In genomic region chr19:796692-797527, GRCh38 we compare ENCODE assay signal across 1 cellular context.
TF ChIP-seq lines count a peak whose summit lies in the region.

TSS of gene PTBP1 (plus strand) at chr19:797452. CDS start at chr19:797498, 46 bp downstream.

TF ChIP-seq in HepG2, 621 proteins besides CTCF, POLR2A, EP300 and RAD21 (continued from another document and continues in another):
- TF ChIP-seq CCDC6 (CRISPR knock-in tag; IDR thresholded peaks at IDR 0.05) (peak; percentile 78; the same call in 1 of the 2 replicates), ZNF672 (CRISPR knock-in tag; IDR thresholded peaks at IDR 0.05) (no peak), HNRNPL (IDR thresholded peaks at IDR 0.05; ENCODE audit: low read depth, low read length) (peak; percentile 86), SIX4 (CRISPR knock-in tag; IDR thresholded peaks at IDR 0.05) (0 out of 2 replicates have a peak, but pooled peaks have one; percentile 19), ETV6 (CRISPR knock-in tag; conservative IDR thresholded peaks at IDR 0.05) (peak; percentile 34; the same call in 1 of the 2 replicates), ATF4 (CRISPR knock-in tag; IDR thresholded peaks at IDR 0.05) (no peak), PTBP1 (IDR thresholded peaks at IDR 0.05; ENCODE audit: low read depth, low read length, poor library complexity, severe bottlenecking) (no peak), SIN3A (IDR thresholded peaks at IDR 0.05; ENCODE audit: borderline replicate concordance, low read depth, low read length) (no peak), ZNF792 (CRISPR knock-in tag; IDR thresholded peaks at IDR 0.05) (peak; percentile 74; the same call in 1 of the 2 replicates), TARDBP (CRISPR knock-in tag; IDR thresholded peaks at IDR 0.05) (peak; percentile 95), RELA (CRISPR knock-in tag; IDR thresholded peaks at IDR 0.05) (0 out of 2 replicates have a peak, but pooled peaks have one; percentile 56), ZEB1 (IDR thresholded peaks at IDR 0.05; ENCODE audit: insufficient replicate concordance, low read depth) (no peak), RFX5 (IDR thresholded peaks at IDR 0.05; ENCODE audit: low read depth, low read length) (no peak), ZNF468 (CRISPR knock-in tag; IDR thresholded peaks at IDR 0.05) (no peak), ZMAT3 (CRISPR knock-in tag; conservative IDR thresholded peaks at IDR 0.05) (peak; percentile 86), ZNF749 (CRISPR knock-in tag; IDR thresholded peaks at IDR 0.05; ENCODE audit: borderline replicate concordance) (peak; percentile 92), WIZ (CRISPR knock-in tag; IDR thresholded peaks at IDR 0.05) (peak; percentile 70; the same call in 1 of the 2 replicates), HIVEP1 (CRISPR knock-in tag; IDR thresholded peaks at IDR 0.05) (peak; percentile 67), HOXA9 (CRISPR knock-in tag; IDR thresholded peaks at IDR 0.05; ENCODE audit: borderline replicate concordance) (no peak), IKZF4 (CRISPR knock-in tag; IDR thresholded peaks at IDR 0.05; ENCODE audit: borderline replicate concordance, low read depth, not compliant biosample characterization) (peak; percentile 42), CBX2 (IDR thresholded peaks at IDR 0.05; ENCODE audit: low read depth, low read length) (no peak), CBX2 (CRISPR knock-in tag; IDR thresholded peaks at IDR 0.05; ENCODE audit: low read depth) (no peak), ZNF333 (CRISPR knock-in tag; IDR thresholded peaks at IDR 0.05; ENCODE audit: borderline replicate concordance) (peak; percentile 84), NCOA2 (CRISPR knock-in tag; IDR thresholded peaks at IDR 0.05) (peak; percentile 55), ZBTB7A (CRISPR knock-in tag; IDR thresholded peaks at IDR 0.05) (no peak), FOXK1 (CRISPR knock-in tag; IDR thresholded peaks at IDR 0.05; ENCODE audit: borderline replicate concordance, low read depth) (peak; percentile 85; the same call in 1 of the 2 replicates), ZBTB20 (CRISPR knock-in tag; IDR thresholded peaks at IDR 0.05; ENCODE audit: borderline replicate concordance, low read depth) (no peak; the same call in 1 of the 2 replicates), ZSCAN30 (CRISPR knock-in tag; IDR thresholded peaks at IDR 0.05) (no peak), ZNF674 (CRISPR knock-in tag; IDR thresholded peaks at IDR 0.05; ENCODE audit: low read depth) (no peak), ZFP62 (CRISPR knock-in tag; IDR thresholded peaks at IDR 0.05) (no peak), IRF9 (CRISPR knock-in tag; IDR thresholded peaks at IDR 0.05; ENCODE audit: borderline replicate concordance) (no peak), ZNF670 (CRISPR knock-in tag; IDR thresholded peaks at IDR 0.05; ENCODE audit: borderline replicate concordance) (no peak), NFYB (CRISPR knock-in tag; IDR thresholded peaks at IDR 0.05) (peak; percentile 95), ZMYM4 (CRISPR knock-in tag; IDR thresholded peaks at IDR 0.05) (peak; percentile 73; the same call in 1 of the 2 replicates), TEAD2 (CRISPR knock-in tag; IDR thresholded peaks at IDR 0.05) (no peak), PAX8 (CRISPR knock-in tag; IDR thresholded peaks at IDR 0.05; ENCODE audit: borderline replicate concordance) (no peak), JUN (CRISPR knock-in tag; IDR thresholded peaks at IDR 0.05) (no peak), ZNF766 (CRISPR knock-in tag; IDR thresholded peaks at IDR 0.05; ENCODE audit: borderline replicate concordance) (no peak), ZNF891 (CRISPR knock-in tag; IDR thresholded peaks at IDR 0.05) (no peak; the same call in 1 of the 2 replicates), GATAD2A (CRISPR knock-in tag; IDR thresholded peaks at IDR 0.05) (peak; percentile 54), MXI1 (IDR thresholded peaks at IDR 0.05; ENCODE audit: borderline replicate concordance, low read depth, low read length) (peak; percentile 91; the same call in 1 of the 3 replicates), NBN (conservative IDR thresholded peaks at IDR 0.05) (no peak), ZNF550 (CRISPR knock-in tag; IDR thresholded peaks at IDR 0.05; ENCODE audit: borderline replicate concordance) (no peak), CAMTA2 (CRISPR knock-in tag; IDR thresholded peaks at IDR 0.05; ENCODE audit: borderline replicate concordance) (no peak), IKZF1 (IDR thresholded peaks at IDR 0.05) (no peak), ZMYM3 (CRISPR knock-in tag; IDR thresholded peaks at IDR 0.05) (peak; percentile 28; the same call in 1 of the 2 replicates), THAP8 (CRISPR knock-in tag; IDR thresholded peaks at IDR 0.05; ENCODE audit: borderline replicate concordance) (no peak), ZFP36L1 (CRISPR knock-in tag; IDR thresholded peaks at IDR 0.05) (peak; percentile 68; the same call in 1 of the 2 replicates), ZNF10 (CRISPR knock-in tag; IDR thresholded peaks at IDR 0.05; ENCODE audit: borderline replicate concordance, low read depth) (no peak), GFI1 (CRISPR knock-in tag; IDR thresholded peaks at IDR 0.05; ENCODE audit: borderline replicate concordance) (no peak; the same call in 1 of the 2 replicates), BHLHE40 (IDR thresholded peaks at IDR 0.05; ENCODE audit: low read length) (peak; percentile 80; the same call in 1 of the 2 replicates), SP1 (IDR thresholded peaks at IDR 0.05) (0 out of 2 replicates have a peak, but pooled peaks have one; percentile 40), SP1 (CRISPR knock-in tag; IDR thresholded peaks at IDR 0.05) (peak; percentile 76), JARID2 (CRISPR knock-in tag; IDR thresholded peaks at IDR 0.05; ENCODE audit: insufficient replicate concordance) (no peak), ZNF383 (CRISPR knock-in tag; IDR thresholded peaks at IDR 0.05; ENCODE audit: borderline replicate concordance) (no peak), MTF1 (CRISPR knock-in tag; IDR thresholded peaks at IDR 0.05) (no peak), ZNF614 (CRISPR knock-in tag; IDR thresholded peaks at IDR 0.05; ENCODE audit: borderline replicate concordance) (peak; percentile 78; the same call in 1 of the 2 replicates), NPAS2 (CRISPR knock-in tag; IDR thresholded peaks at IDR 0.05; ENCODE audit: borderline replicate concordance) (no peak), ZSCAN20 (CRISPR knock-in tag; IDR thresholded peaks at IDR 0.05; ENCODE audit: borderline replicate concordance) (0 out of 2 replicates have a peak, but pooled peaks have one; percentile 18), ZBTB25 (CRISPR knock-in tag; IDR thresholded peaks at IDR 0.05) (peak; percentile 89; the same call in 1 of the 2 replicates), ISX (CRISPR knock-in tag; conservative IDR thresholded peaks at IDR 0.05) (no peak), NCOA5 (CRISPR knock-in tag; IDR thresholded peaks at IDR 0.05) (no peak), HNRNPK (IDR thresholded peaks at IDR 0.05; ENCODE audit: low read depth, low read length, poor library complexity, severe bottlenecking) (no peak), FOXP1 (IDR thresholded peaks at IDR 0.05) (no peak), FOXP1 (CRISPR knock-in tag; IDR thresholded peaks at IDR 0.05) (no peak), ZNF747 (CRISPR knock-in tag; IDR thresholded peaks at IDR 0.05; ENCODE audit: borderline replicate concordance) (peak; percentile 92; the same call in 1 of the 2 replicates)
- TF ChIP-seq, protein P1, sequence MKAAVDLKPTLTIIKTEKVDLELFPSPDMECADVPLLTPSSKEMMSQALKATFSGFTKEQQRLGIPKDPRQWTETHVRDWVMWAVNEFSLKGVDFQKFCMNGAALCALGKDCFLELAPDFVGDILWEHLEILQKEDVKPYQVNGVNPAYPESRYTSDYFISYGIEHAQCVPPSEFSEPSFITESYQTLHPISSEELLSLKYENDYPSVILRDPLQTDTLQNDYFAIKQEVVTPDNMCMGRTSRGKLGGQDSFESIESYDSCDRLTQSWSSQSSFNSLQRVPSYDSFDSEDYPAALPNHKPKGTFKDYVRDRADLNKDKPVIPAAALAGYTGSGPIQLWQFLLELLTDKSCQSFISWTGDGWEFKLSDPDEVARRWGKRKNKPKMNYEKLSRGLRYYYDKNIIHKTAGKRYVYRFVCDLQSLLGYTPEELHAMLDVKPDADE (CRISPR knock-in tag; IDR thresholded peaks at IDR 0.05) = no peak
- TF ChIP-seq, protein P2, sequence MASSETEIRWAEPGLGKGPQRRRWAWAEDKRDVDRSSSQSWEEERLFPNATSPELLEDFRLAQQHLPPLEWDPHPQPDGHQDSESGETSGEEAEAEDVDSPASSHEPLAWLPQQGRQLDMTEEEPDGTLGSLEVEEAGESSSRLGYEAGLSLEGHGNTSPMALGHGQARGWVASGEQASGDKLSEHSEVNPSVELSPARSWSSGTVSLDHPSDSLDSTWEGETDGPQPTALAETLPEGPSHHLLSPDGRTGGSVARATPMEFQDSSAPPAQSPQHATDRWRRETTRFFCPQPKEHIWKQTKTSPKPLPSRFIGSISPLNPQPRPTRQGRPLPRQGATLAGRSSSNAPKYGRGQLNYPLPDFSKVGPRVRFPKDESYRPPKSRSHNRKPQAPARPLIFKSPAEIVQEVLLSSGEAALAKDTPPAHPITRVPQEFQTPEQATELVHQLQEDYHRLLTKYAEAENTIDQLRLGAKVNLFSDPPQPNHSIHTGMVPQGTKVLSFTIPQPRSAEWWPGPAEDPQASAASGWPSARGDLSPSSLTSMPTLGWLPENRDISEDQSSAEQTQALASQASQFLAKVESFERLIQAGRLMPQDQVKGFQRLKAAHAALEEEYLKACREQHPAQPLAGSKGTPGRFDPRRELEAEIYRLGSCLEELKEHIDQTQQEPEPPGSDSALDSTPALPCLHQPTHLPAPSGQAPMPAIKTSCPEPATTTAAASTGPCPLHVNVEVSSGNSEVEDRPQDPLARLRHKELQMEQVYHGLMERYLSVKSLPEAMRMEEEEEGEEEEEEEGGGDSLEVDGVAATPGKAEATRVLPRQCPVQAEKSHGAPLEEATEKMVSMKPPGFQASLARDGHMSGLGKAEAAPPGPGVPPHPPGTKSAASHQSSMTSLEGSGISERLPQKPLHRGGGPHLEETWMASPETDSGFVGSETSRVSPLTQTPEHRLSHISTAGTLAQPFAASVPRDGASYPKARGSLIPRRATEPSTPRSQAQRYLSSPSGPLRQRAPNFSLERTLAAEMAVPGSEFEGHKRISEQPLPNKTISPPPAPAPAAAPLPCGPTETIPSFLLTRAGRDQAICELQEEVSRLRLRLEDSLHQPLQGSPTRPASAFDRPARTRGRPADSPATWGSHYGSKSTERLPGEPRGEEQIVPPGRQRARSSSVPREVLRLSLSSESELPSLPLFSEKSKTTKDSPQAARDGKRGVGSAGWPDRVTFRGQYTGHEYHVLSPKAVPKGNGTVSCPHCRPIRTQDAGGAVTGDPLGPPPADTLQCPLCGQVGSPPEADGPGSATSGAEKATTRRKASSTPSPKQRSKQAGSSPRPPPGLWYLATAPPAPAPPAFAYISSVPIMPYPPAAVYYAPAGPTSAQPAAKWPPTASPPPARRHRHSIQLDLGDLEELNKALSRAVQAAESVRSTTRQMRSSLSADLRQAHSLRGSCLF (CRISPR knock-in tag; IDR thresholded peaks at IDR 0.05; ENCODE audit: borderline replicate concordance) = no peak
